3 cellular contexts compared by ENCODE assay signal in genomic region chr9:21314152-21314551, GRCh38. TPM values are rescaled to one million over a fixed set of nuclear protein-coding genes. Genes with fewer than 3 reads are reported as not detected.
"Had no signal": no experiment of that assay in that cellular context is flagged by ENCODE, and none has a peak within 500 bp of the region (broad histone marks: within the 10 kb centered on the region; RNA-seq: fewer than 3 reads in every experiment).

No MANE protein-coding gene starts in this region.

- H3K4me3 ChIP-seq: GM12878 had no signal

- DNase-seq: GDM1, GF-D8 had no signal

- ATAC-seq: GM12878 had no signal

RNA-seq across cellular contexts. Expression of gene IFNA5, which starts 9.0 kb away (rescaled TPM):
- total RNA-seq: GM12878 had no signal
- polyA plus RNA-seq: GM12878 had no signal

RNA-seq across cellular contexts. Expression of gene IFNA6, which starts 36.5 kb away (rescaled TPM):
- total RNA-seq: GM12878 had no signal

RNA-seq across cellular contexts. Expression of gene IFNA13, which starts 53.7 kb away (rescaled TPM):
- total RNA-seq: GM12878 had no signal
- polyA plus RNA-seq: GM12878 had no signal
